2 cellular contexts compared by ENCODE assay signal in genomic region chr20:35991142-35991771, GRCh38.
TF ChIP-seq lines count a peak whose summit lies in the region.

No MANE protein-coding gene starts in this region.

TF ChIP-seq in GM23338, 12 proteins besides CTCF, POLR2A, EP300 and RAD21 (continued from another document):
- TF ChIP-seq, protein P1, sequence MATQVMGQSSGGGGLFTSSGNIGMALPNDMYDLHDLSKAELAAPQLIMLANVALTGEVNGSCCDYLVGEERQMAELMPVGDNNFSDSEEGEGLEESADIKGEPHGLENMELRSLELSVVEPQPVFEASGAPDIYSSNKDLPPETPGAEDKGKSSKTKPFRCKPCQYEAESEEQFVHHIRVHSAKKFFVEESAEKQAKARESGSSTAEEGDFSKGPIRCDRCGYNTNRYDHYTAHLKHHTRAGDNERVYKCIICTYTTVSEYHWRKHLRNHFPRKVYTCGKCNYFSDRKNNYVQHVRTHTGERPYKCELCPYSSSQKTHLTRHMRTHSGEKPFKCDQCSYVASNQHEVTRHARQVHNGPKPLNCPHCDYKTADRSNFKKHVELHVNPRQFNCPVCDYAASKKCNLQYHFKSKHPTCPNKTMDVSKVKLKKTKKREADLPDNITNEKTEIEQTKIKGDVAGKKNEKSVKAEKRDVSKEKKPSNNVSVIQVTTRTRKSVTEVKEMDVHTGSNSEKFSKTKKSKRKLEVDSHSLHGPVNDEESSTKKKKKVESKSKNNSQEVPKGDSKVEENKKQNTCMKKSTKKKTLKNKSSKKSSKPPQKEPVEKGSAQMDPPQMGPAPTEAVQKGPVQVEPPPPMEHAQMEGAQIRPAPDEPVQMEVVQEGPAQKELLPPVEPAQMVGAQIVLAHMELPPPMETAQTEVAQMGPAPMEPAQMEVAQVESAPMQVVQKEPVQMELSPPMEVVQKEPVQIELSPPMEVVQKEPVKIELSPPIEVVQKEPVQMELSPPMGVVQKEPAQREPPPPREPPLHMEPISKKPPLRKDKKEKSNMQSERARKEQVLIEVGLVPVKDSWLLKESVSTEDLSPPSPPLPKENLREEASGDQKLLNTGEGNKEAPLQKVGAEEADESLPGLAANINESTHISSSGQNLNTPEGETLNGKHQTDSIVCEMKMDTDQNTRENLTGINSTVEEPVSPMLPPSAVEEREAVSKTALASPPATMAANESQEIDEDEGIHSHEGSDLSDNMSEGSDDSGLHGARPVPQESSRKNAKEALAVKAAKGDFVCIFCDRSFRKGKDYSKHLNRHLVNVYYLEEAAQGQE (IDR thresholded peaks at IDR 0.05; ENCODE audit: unreplicated experiment), result no peak
- TF ChIP-seq ETS1 (IDR thresholded peaks at IDR 0.05) (no peak), POLR2AphosphoS5 (IDR thresholded peaks at IDR 0.05; ENCODE audit: low read depth) (no peak), STAT1 (IDR thresholded peaks at IDR 0.05; ENCODE audit: unreplicated experiment) (no peak)
TF ChIP-seq in GM23338: peak in this region for 0.

TF ChIP-seq in SK-N-SH, 30 proteins besides CTCF, POLR2A, EP300 and RAD21 (continued from another document):
- TF ChIP-seq, protein P2, sequence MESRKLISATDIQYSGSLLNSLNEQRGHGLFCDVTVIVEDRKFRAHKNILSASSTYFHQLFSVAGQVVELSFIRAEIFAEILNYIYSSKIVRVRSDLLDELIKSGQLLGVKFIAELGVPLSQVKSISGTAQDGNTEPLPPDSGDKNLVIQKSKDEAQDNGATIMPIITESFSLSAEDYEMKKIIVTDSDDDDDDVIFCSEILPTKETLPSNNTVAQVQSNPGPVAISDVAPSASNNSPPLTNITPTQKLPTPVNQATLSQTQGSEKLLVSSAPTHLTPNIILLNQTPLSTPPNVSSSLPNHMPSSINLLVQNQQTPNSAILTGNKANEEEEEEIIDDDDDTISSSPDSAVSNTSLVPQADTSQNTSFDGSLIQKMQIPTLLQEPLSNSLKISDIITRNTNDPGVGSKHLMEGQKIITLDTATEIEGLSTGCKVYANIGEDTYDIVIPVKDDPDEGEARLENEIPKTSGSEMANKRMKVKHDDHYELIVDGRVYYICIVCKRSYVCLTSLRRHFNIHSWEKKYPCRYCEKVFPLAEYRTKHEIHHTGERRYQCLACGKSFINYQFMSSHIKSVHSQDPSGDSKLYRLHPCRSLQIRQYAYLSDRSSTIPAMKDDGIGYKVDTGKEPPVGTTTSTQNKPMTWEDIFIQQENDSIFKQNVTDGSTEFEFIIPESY (IDR thresholded peaks at IDR 0.05; ENCODE audit: borderline replicate concordance, low read depth), result no peak
- TF ChIP-seq, protein P3, sequence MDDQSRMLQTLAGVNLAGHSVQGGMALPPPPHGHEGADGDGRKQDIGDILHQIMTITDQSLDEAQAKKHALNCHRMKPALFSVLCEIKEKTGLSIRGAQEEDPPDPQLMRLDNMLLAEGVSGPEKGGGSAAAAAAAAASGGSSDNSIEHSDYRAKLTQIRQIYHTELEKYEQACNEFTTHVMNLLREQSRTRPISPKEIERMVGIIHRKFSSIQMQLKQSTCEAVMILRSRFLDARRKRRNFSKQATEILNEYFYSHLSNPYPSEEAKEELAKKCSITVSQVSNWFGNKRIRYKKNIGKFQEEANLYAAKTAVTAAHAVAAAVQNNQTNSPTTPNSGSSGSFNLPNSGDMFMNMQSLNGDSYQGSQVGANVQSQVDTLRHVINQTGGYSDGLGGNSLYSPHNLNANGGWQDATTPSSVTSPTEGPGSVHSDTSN (IDR thresholded peaks at IDR 0.05), result no peak
- no peak for TF ChIP-seq RFX5 (IDR thresholded peaks at IDR 0.05; ENCODE audit: low read length)
